ENCODE assay signal across 1 cellular context in the genomic region with DNA sequence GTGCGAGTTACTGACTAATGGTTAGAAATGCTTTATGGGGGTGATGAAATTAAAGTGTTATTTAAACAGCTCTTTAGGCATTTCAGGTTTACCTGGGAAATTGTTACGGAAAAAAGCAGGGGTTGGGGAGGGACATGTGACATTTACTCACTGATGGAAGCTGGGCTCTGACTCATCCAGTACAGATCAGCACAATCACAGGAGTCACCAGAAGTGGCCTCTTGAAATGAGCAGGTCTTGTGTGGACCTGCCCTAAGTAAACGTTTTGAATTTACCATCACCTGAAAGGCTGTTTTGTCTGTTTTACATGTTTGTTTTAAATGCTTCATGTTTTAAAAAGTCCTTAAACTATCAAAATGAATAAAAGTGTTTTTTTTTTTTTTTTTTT.
TF ChIP-seq lines count a peak whose summit lies in the region.

No MANE protein-coding gene starts in this region.

TF ChIP-seq in SK-N-SH treated with all-trans-retinoic acid at 6 μM for 48 hours, 23 proteins besides CTCF, POLR2A, EP300 and RAD21 (continued from another document):
- TF ChIP-seq, protein P1, sequence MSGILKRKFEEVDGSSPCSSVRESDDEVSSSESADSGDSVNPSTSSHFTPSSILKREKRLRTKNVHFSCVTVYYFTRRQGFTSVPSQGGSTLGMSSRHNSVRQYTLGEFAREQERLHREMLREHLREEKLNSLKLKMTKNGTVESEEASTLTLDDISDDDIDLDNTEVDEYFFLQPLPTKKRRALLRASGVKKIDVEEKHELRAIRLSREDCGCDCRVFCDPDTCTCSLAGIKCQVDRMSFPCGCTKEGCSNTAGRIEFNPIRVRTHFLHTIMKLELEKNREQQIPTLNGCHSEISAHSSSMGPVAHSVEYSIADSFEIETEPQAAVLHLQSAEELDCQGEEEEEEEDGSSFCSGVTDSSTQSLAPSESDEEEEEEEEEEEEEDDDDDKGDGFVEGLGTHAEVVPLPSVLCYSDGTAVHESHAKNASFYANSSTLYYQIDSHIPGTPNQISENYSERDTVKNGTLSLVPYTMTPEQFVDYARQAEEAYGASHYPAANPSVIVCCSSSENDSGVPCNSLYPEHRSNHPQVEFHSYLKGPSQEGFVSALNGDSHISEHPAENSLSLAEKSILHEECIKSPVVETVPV (CRISPR knock-in tag; IDR thresholded peaks at IDR 0.05), result no peak
- TF ChIP-seq TCF4 (CRISPR knock-in tag; IDR thresholded peaks at IDR 0.05; ENCODE audit: borderline replicate concordance), result no peak
